1 cellular context compared by ENCODE assay signal in the genomic region with DNA sequence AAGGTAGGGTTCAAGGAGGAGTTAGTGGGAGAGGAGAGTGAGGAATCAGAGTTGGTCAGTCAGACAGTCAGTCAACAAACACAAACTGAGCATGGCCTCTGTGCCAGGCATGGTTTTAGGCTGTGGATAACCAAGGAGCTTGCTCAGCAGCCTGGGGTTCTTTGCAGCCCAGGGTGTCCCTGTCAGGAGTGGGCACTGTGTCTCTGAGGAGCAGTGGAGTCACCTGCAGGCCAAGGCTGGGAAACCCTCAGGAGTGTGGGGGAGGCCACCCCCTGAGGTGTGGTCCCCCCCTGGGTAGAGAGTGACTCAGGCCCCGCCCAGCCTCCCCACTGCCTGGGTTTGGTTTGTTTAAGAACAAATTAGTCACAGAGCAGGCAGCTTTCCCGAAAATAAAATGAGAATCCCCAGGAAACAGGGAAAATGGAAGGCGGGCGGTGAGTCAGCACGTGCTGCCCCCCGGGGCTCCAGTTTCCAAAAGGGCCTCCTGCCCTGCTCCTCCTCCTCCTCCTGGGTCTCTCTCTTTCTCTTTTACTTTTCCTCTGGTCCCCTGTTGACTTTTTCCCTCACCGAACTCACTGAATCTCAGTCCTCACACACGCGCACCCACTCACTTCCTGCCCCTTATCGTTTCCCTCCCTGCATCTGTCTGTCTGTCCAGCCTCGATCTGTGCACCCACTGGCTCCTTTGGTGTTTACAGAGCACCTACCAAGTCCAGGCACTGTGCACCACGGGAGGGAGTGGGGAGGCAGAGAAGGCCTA.
A peak's percentile ranks its signal among the peaks of the same experiment; 100 is the strongest.
TF ChIP-seq lines count a peak whose summit lies in the region.

No MANE protein-coding gene starts in this region.

TF ChIP-seq in HepG2, 621 proteins besides CTCF, POLR2A, EP300 and RAD21 (continued from another document):
- TF ChIP-seq UBTF (CRISPR knock-in tag; IDR thresholded peaks at IDR 0.05) (0 out of 2 replicates have a peak, but pooled peaks have one; percentile 16), BHLHE40 (IDR thresholded peaks at IDR 0.05; ENCODE audit: low read length) (peak; percentile 38; the same call in 1 of the 2 replicates), NFYB (CRISPR knock-in tag; IDR thresholded peaks at IDR 0.05) (no peak), AHR (CRISPR knock-in tag; IDR thresholded peaks at IDR 0.05) (0 out of 2 replicates have a peak, but pooled peaks have one; percentile 3), ZFX (CRISPR knock-in tag; IDR thresholded peaks at IDR 0.05; ENCODE audit: low read depth) (0 out of 2 replicates have a peak, but pooled peaks have one; percentile 14), U2AF2 (IDR thresholded peaks at IDR 0.05; ENCODE audit: low read depth, low read length) (no peak), MYPOP (CRISPR knock-in tag; IDR thresholded peaks at IDR 0.05) (no peak), FOSL2 (CRISPR knock-in tag; IDR thresholded peaks at IDR 0.05) (peak; percentile 67), ZNF512B (CRISPR knock-in tag; IDR thresholded peaks at IDR 0.05; ENCODE audit: borderline replicate concordance) (peak; percentile 8; the same call in 1 of the 2 replicates), ZNF3 (CRISPR knock-in tag; IDR thresholded peaks at IDR 0.05) (peak; percentile 100), ARID2 (CRISPR knock-in tag; IDR thresholded peaks at IDR 0.05; ENCODE audit: borderline replicate concordance) (no peak), ZC3H4 (CRISPR knock-in tag; IDR thresholded peaks at IDR 0.05; ENCODE audit: borderline replicate concordance) (peak; percentile 34; the same call in 1 of the 2 replicates), FOXA1 (IDR thresholded peaks at IDR 0.05) (no peak), FOXA1 (CRISPR knock-in tag; IDR thresholded peaks at IDR 0.05) (peak; percentile 50; the same call in 1 of the 2 replicates)
- TF ChIP-seq, protein P1, sequence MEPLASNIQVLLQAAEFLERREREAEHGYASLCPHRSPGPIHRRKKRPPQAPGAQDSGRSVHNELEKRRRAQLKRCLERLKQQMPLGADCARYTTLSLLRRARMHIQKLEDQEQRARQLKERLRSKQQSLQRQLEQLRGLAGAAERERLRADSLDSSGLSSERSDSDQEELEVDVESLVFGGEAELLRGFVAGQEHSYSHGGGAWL (CRISPR knock-in tag; IDR thresholded peaks at IDR 0.05): peak; percentile 28; the same call in 1 of the 2 replicates
- TF ChIP-seq, protein P2, sequence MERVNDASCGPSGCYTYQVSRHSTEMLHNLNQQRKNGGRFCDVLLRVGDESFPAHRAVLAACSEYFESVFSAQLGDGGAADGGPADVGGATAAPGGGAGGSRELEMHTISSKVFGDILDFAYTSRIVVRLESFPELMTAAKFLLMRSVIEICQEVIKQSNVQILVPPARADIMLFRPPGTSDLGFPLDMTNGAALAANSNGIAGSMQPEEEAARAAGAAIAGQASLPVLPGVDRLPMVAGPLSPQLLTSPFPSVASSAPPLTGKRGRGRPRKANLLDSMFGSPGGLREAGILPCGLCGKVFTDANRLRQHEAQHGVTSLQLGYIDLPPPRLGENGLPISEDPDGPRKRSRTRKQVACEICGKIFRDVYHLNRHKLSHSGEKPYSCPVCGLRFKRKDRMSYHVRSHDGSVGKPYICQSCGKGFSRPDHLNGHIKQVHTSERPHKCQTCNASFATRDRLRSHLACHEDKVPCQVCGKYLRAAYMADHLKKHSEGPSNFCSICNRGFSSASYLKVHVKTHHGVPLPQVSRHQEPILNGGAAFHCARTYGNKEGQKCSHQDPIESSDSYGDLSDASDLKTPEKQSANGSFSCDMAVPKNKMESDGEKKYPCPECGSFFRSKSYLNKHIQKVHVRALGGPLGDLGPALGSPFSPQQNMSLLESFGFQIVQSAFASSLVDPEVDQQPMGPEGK (CRISPR knock-in tag; IDR thresholded peaks at IDR 0.05): peak; percentile 69
